Comparison of ENCODE assay signal across 19 cellular contexts in genomic region chr1:180028864-180029263, GRCh38.
DNase-seq lines count a peak whose midpoint lies in the region; ATAC-seq and TF ChIP-seq lines count a peak whose summit lies in the region.
"Had no signal": no experiment of that assay in that cellular context is flagged by ENCODE, and none has a peak within 500 bp of the region (broad histone marks: within the 10 kb centered on the region; RNA-seq: fewer than 3 reads in every experiment).

No MANE protein-coding gene starts in this region.

- TF ChIP-seq CTCF in A673 (conservative IDR thresholded peaks at IDR 0.05; ENCODE audit: low read depth, low read length): peak; percentile 33; the same call in 1 of the 2 replicates
- TF ChIP-seq CTCF in GM10266 (IDR thresholded peaks at IDR 0.05; ENCODE audit: control insufficient read depth, insufficient read depth, low read depth, missing control alignments): peak; percentile 22
- no peak for TF ChIP-seq CTCF in RWPE1 (conservative IDR thresholded peaks at IDR 0.05; ENCODE audit: low read depth)
- peak; percentile 9 to 47 (median 34) for TF ChIP-seq CTCF in gastroesophageal sphincter (IDR thresholded peaks at IDR 0.05)
- peak in 1 of 3 experiments; percentile 9 for TF ChIP-seq CTCF in ascending aorta (IDR thresholded peaks at IDR 0.05)

- WGBS in gastroesophageal sphincter (ENCODE audit: low coverage in 1 of 2), 2 donors: 94 to 100% methylated on average over 1 of the region's 1 CpG

- no peak for TF ChIP-seq EP300 in gastroesophageal sphincter (IDR thresholded peaks at IDR 0.05)

- CTCF ChIA-PET in A673 (lab: Charles Lee) (no interaction called here), RWPE1 (lab: Yijun Ruan, JAX) (no interaction called here)

- H3K27ac ChIP-seq in A673 (ENCODE audit: low read depth, low read length, poor library complexity, severe bottlenecking) (no peak overlapping the region), RWPE1 (peak overlapping the region; percentile 72), gastroesophageal sphincter (peak overlapping the region; percentile 43 to 78 (median 74)), ascending aorta (no peak overlapping the region)
- H3K27ac ChIP-seq: parathyroid adenoma had no signal

- POLR2A ChIA-PET in A673 (lab: Charles Lee; ENCODE audit: low non-redundant PET): no interaction called here
- POLR2A ChIA-PET in RWPE1 (lab: Yijun Ruan, JAX; ENCODE audit: low non-redundant PET): no interaction called here

- no peak overlapping the region for H3K4me3 ChIP-seq in A673 (ENCODE audit: low read depth, low read length, poor library complexity, severe bottlenecking)
- H3K4me3 ChIP-seq in gastroesophageal sphincter: no peak overlapping the region
- no peak overlapping the region for H3K4me3 ChIP-seq in ascending aorta
- H3K4me3 ChIP-seq: coronary artery, spleen had no signal

- H3K36me3 ChIP-seq in A673 (ENCODE audit: insufficient read depth, low read length, poor library complexity, severe bottlenecking) (peaks cover 18% of the 10 kb centered on the region), gastroesophageal sphincter (peaks cover 0 to 52% of the 10 kb centered on the region in 2 donors), ascending aorta (peaks cover 17 to 42% of the 10 kb centered on the region in 2 donors)

- no peaks in the 10 kb centered on the region for H3K27me3 ChIP-seq in A673 (replicated peaks; ENCODE audit: insufficient read depth, low read depth, low read length, poor library complexity)
- no peaks in the 10 kb centered on the region for H3K27me3 ChIP-seq in gastroesophageal sphincter
- no peaks in the 10 kb centered on the region for H3K27me3 ChIP-seq in ascending aorta
- H3K27me3 ChIP-seq: spleen had no signal

- intact Hi-C loops in A673 (cut with micrococcal nuclease; ENCODE audit: unreplicated experiment) (no loop called here), ascending aorta (cut with DNase I) (loop anchor here (2.0 to 10.0 kb wide), 2 partner anchors 74 to 144 kb away; partner anchors contain the start of genes CEP350 and TOR1AIP1)

- BruUV-seq in A673 (replicated peaks; lab: Mats Ljungman, UMichigan): no TSS peak

- ATAC-seq in gastroesophageal sphincter (no peak), HG02884 (IDR thresholded peaks at IDR 0.05; ENCODE audit: unreplicated experiment) (no peak)
- ATAC-seq: stimulated activated naive B cell treated with anti-CD40 and anti-IgM and Interleukin-4, amounts not matched to agents 10 μg/mL and 1 μg/mL and 100 μg/mL, for 72 hours had no signal

- H3K9me3 ChIP-seq in A673 (ENCODE audit: low read depth, low read length, poor library complexity, severe bottlenecking): no peaks in the 10 kb centered on the region
- H3K9me3 ChIP-seq in gastroesophageal sphincter: no peaks in the 10 kb centered on the region
- no peaks in the 10 kb centered on the region for H3K9me3 ChIP-seq in ascending aorta
- H3K9me3 ChIP-seq: spleen had no signal

- DNase-seq in A673 (ENCODE audit: low spot score) (no peak), GM10266 (ENCODE audit: extremely low spot score) (no peak), RWPE1 (ENCODE audit: low spot score) (no peak), mesenteric fat pad (ENCODE audit: low spot score) (no peak), SIG-M5 (lab: John Stamatoyannopoulos, UW) (no peak), ascending aorta (ENCODE audit: low spot score in 2 of 2) (no peak)
- DNase-seq: activated CD4-positive, CD25-positive, alpha-beta regulatory T cell; activated effector memory CD4-positive, alpha-beta T cell treated with anti-CD3 and anti-CD28 coated beads, Interleukin-2, amount 50 U/mL, for 16 hours; anterior cingulate cortex; NCI-H1930; NCI-H526 treated with DMSO at 0.1 percent for 48 hours; RPMI8226; spleen; stimulated activated naive B cell treated with anti-CD40 and anti-IgM and Interleukin-4, amounts not matched to agents 10 μg/mL and 1 μg/mL and 100 μg/mL, for 72 hours; T-helper 1 cell had no signal

- no peaks in the 10 kb centered on the region for H3K4me1 ChIP-seq in A673 (ENCODE audit: insufficient read depth, low read length, poor library complexity, severe bottlenecking)
- H3K4me1 ChIP-seq in gastroesophageal sphincter: peaks cover 3 to 47% (median 7%) of the 10 kb centered on the region in 3 donors
- no peaks in the 10 kb centered on the region for H3K4me1 ChIP-seq in ascending aorta
- H3K4me1 ChIP-seq: parathyroid adenoma had no signal

- no peak for TF ChIP-seq POLR2A in gastroesophageal sphincter (IDR thresholded peaks at IDR 0.05)

Comparison
In these comparisons a context has a peak if more than half of its experiments do, and no peak if none do; other contexts are left out.
1. H3K27ac ChIP-seq: peak in RWPE1 (single experiment) and gastroesophageal sphincter (4 of 4); none in A673 (single experiment) and ascending aorta (0 of 2).